ENCODE assay signal across 1 cellular context in genomic region chr5:54013556-54014157, GRCh38.
TF ChIP-seq lines count a peak whose summit lies in the region.

No MANE protein-coding gene starts in this region.

TF ChIP-seq in GM23338, 12 proteins besides CTCF, POLR2A, EP300 and RAD21 (continued from another document):
- TF ChIP-seq ZNF462 (CRISPR knock-in tag; IDR thresholded peaks at IDR 0.05) (no peak), POLR2AphosphoS5 (IDR thresholded peaks at IDR 0.05; ENCODE audit: low read depth) (no peak), ZNF331 (CRISPR knock-in tag; IDR thresholded peaks at IDR 0.05; ENCODE audit: low read depth) (no peak)
TF ChIP-seq in GM23338: peak in this region for 0.
